Comparison of ENCODE assay signal across 14 cellular contexts in genomic region chr15:69466733-69467132, GRCh38. TPM values are rescaled to one million over a fixed set of nuclear protein-coding genes. Genes with fewer than 3 reads are reported as not detected.
DNase-seq lines count a peak whose midpoint lies in the region; ATAC-seq and TF ChIP-seq lines count a peak whose summit lies in the region.
"Had no signal": no experiment of that assay in that cellular context is flagged by ENCODE, and none has a peak within 500 bp of the region (broad histone marks: within the 10 kb centered on the region; RNA-seq: fewer than 3 reads in every experiment).

No MANE protein-coding gene starts in this region.

- H3K27me3 Mint-ChIP-seq in CD4-positive, alpha-beta T cell: no peaks in the 10 kb centered on the region
- no peaks in the 10 kb centered on the region for H3K27me3 Mint-ChIP-seq in central memory CD8-positive, alpha-beta T cell

- no peak overlapping the region for H3K9ac ChIP-seq in mesendoderm (ENCODE audit: low read length)

- no peak overlapping the region for H2BK5ac ChIP-seq in mesendoderm (ENCODE audit: low read length)

- H3K79me2 ChIP-seq in PC-9 (ENCODE audit: low read depth) (0 out of 2 replicates have a peak, but pooled peaks cover 2% of the 10 kb centered on the region), mesendoderm (ENCODE audit: control insufficient read depth, insufficient read depth, low read length) (no peaks in the 10 kb centered on the region)

- 100% methylated on average over 1 of the region's 2 CpGs for WGBS in mesendoderm (ENCODE audit: extremely low coverage, insufficient coverage, low lambda C conversion rate)

- H3K79me1 ChIP-seq in mesendoderm (ENCODE audit: low read length): no peaks in the 10 kb centered on the region

- H2BK15ac ChIP-seq in mesendoderm (replicated peaks; ENCODE audit: low read depth): no peak overlapping the region

- peak overlapping the region; percentile 51 for H3K27ac Mint-ChIP-seq in CD4-positive, alpha-beta T cell
- peak overlapping the region; percentile 44 for H3K27ac Mint-ChIP-seq in central memory CD8-positive, alpha-beta T cell (ENCODE audit: low read depth)
- H3K27ac Mint-ChIP-seq: HFFc6 had no signal

- peaks cover 43% of the 10 kb centered on the region for H3K4me1 Mint-ChIP-seq in CD4-positive, alpha-beta T cell (ENCODE audit: low read depth)
- H3K4me1 Mint-ChIP-seq in central memory CD8-positive, alpha-beta T cell: peaks cover 30% of the 10 kb centered on the region

- H3K36me3 Mint-ChIP-seq in CD4-positive, alpha-beta T cell (ENCODE audit: low read depth): no peaks in the 10 kb centered on the region
- H3K36me3 Mint-ChIP-seq in central memory CD8-positive, alpha-beta T cell (ENCODE audit: insufficient read depth): peaks cover 14% of the 10 kb centered on the region

- H4K20me1 ChIP-seq in PC-9 (ENCODE audit: insufficient read depth): no peaks in the 10 kb centered on the region

- H3K9me3 Mint-ChIP-seq in CD4-positive, alpha-beta T cell: no peaks in the 10 kb centered on the region
- H3K9me3 Mint-ChIP-seq in central memory CD8-positive, alpha-beta T cell: no peaks in the 10 kb centered on the region
- H3K9me3 Mint-ChIP-seq: HFFc6 had no signal

- TF ChIP-seq CTCF in CD4-positive, alpha-beta T cell (IDR thresholded peaks at IDR 0.05): no peak
- no peak for TF ChIP-seq CTCF in PC-9 (conservative IDR thresholded peaks at IDR 0.05)

- H3K9me3 ChIP-seq in CD4-positive, alpha-beta T cell (ENCODE audit: control insufficient read depth, low read length): no peaks in the 10 kb centered on the region
- no peaks in the 10 kb centered on the region for H3K9me3 ChIP-seq in PC-9 (ENCODE audit: insufficient read depth, low read depth)

- no peaks in the 10 kb centered on the region for H3K9me2 ChIP-seq in PC-9 (ENCODE audit: insufficient read depth)

- H2AK5ac ChIP-seq in mesendoderm (ENCODE audit: low read length): no peak overlapping the region

- H3K4me3 Mint-ChIP-seq in CD4-positive, alpha-beta T cell: no peak overlapping the region
- no peak overlapping the region for H3K4me3 Mint-ChIP-seq in central memory CD8-positive, alpha-beta T cell
- H3K4me3 Mint-ChIP-seq: HFFc6 had no signal

- H4K5ac ChIP-seq in mesendoderm (ENCODE audit: low read length): no peak overlapping the region

- H2AFZ ChIP-seq in PC-9: no peak overlapping the region

- no peak overlapping the region for H3K27ac ChIP-seq in CD4-positive, alpha-beta T cell (ENCODE audit: low read depth, low read length)
- H3K27ac ChIP-seq in PC-9 (peak overlapping the region; percentile 58), mesendoderm (ENCODE audit: low read depth, low read length) (no peak overlapping the region)

- H3K27me3 ChIP-seq in CD4-positive, alpha-beta T cell (ENCODE audit: control insufficient read depth, insufficient read depth, low read length): no peaks in the 10 kb centered on the region
- no peaks in the 10 kb centered on the region for H3K27me3 ChIP-seq in PC-9 (ENCODE audit: insufficient read depth, low read depth)
- no peaks in the 10 kb centered on the region for H3K27me3 ChIP-seq in mesendoderm (ENCODE audit: insufficient read depth, low read length, poor library complexity)

- H3K4me3 ChIP-seq in PC-9 (no peak overlapping the region), mesendoderm (ENCODE audit: low read length) (no peak overlapping the region)

- no peaks in the 10 kb centered on the region for H3K36me3 ChIP-seq in PC-9 (ENCODE audit: low read depth)
- H3K36me3 ChIP-seq in mesendoderm (ENCODE audit: control insufficient read depth, insufficient read depth, low read length): no peaks in the 10 kb centered on the region

- H3K4me1 ChIP-seq in PC-9 (replicated peaks; ENCODE audit: insufficient read depth) (peaks cover 59% of the 10 kb centered on the region), mesendoderm (ENCODE audit: control insufficient read depth, low read depth, low read length) (no peaks in the 10 kb centered on the region)

- intact Hi-C loops in CD4-positive, alpha-beta T cell (cut with DNase I, micrococcal nuclease): loop anchor here in 1 of 2 experiments (5.0 kb wide), 1 partner anchor 1091 kb away; no protein-coding TSS in a partner anchor
- intact Hi-C loops in PC-9 (cut with micrococcal nuclease; ENCODE audit: unreplicated experiment): loop anchor here (5.0 kb wide), 1 partner anchor 1176 kb away; no protein-coding TSS in a partner anchor

- H3K4me2 ChIP-seq in PC-9 (peak overlapping the region; percentile 65; the same call in 1 of the 2 replicates), mesendoderm (ENCODE audit: low read length) (no peak overlapping the region)

- H2BK120ac ChIP-seq in mesendoderm (ENCODE audit: low read depth, low read length): no peak overlapping the region

- no peak overlapping the region for H3K4ac ChIP-seq in mesendoderm (ENCODE audit: low read depth, low read length)

- CTCF ChIA-PET in CD4-positive, alpha-beta T cell (lab: Charles Lee): interaction anchor here (0.8 to 1.9 kb wide), 4 partner anchors 10 to 53 kb away, joined by 3 to 10 read pairs (median 4); partner anchors contain the start of genes KIF23 and RPLP1
- CTCF ChIA-PET in PC-9 (lab: Charles Lee): no interaction called here

- POLR2A ChIA-PET in CD4-positive, alpha-beta T cell (lab: Charles Lee): interaction anchor here (0.6 to 3.9 kb wide), 3 partner anchors 13 to 1069 kb away, joined by 3 to 96 read pairs (median 10); partner anchors contain the start of gene RPLP1
- POLR2A ChIA-PET in PC-9 (lab: Charles Lee; ENCODE audit: unreplicated experiment): no interaction called here

- H3K56ac ChIP-seq in mesendoderm (ENCODE audit: low read length): no peak overlapping the region

- ATAC-seq in CD4-positive, alpha-beta T cell (ENCODE audit: poor library complexity): no peak
- no peak for ATAC-seq in central memory CD8-positive, alpha-beta T cell (replicated peaks; ENCODE audit: extremely low read depth, poor library complexity, severe bottlenecking)
- ATAC-seq in HG03571 (IDR thresholded peaks at IDR 0.05; ENCODE audit: unreplicated experiment): no peak

- H4K8ac ChIP-seq in mesendoderm (ENCODE audit: low read depth, low read length): no peak overlapping the region

- BruUV-seq in PC-9 (replicated peaks; lab: Mats Ljungman, UMichigan): no TSS peak

- peaks cover 22% of the 10 kb centered on the region for H3F3A ChIP-seq in PC-9 (ENCODE audit: insufficient read depth, low read depth)

- H3K23ac ChIP-seq in mesendoderm (ENCODE audit: low read length): no peak overlapping the region

- DNase-seq in CD4-positive, alpha-beta T cell: no peak
- DNase-seq in PC-9 (no peak), mesendoderm (no peak), ecto neural progenitor cell (ENCODE audit: low spot score) (no peak), H4 (ENCODE audit: low spot score) (no peak)
- DNase-seq in central memory CD8-positive, alpha-beta T cell (ENCODE audit: low spot score in 2 of 2): no peak
- DNase-seq: DMS153, DND-41, KG1, NCI-H1694, NCI-H2029 treated with DMSO at 0.1 percent for 48 hours, NCI-H446 treated with DMSO at 0.1 percent for 48 hours had no signal

- no peak overlapping the region for H3K18ac ChIP-seq in mesendoderm (ENCODE audit: low read length)

RNA-seq across cellular contexts. Expression of gene RPLP1, which starts 14.1 kb away (rescaled TPM):
- 1,000 to 10,000 TPM; 2,527 to 2,615 TPM for total RNA-seq in CD4-positive, alpha-beta T cell
- total RNA-seq in PC-9 (2021): 1,651 and 3,001 TPM in 2 replicates
- polyA plus RNA-seq in mesendoderm (2013, experiment 1 of 2): 3,171 TPM
- 3,051 TPM for polyA plus RNA-seq in mesendoderm (2013, experiment 2 of 2)
- 93.2 and 187 TPM in 2 replicates for total RNA-seq in H4 (2014; rRNA removed; shearing (Covaris generic))

RNA-seq across cellular contexts. Expression of gene KIF23, which starts 52.6 kb away (rescaled TPM):
- 1 to 10 TPM in 1 of 2 experiments, under 1 TPM in 1; 0.71 to 1.1 TPM for total RNA-seq in CD4-positive, alpha-beta T cell
- total RNA-seq in PC-9 (2021): 78.7 and 100 TPM in 2 replicates
- 55.5 TPM for polyA plus RNA-seq in mesendoderm (2013, experiment 1 of 2)
- polyA plus RNA-seq in mesendoderm (2013, experiment 2 of 2): 58.0 TPM
- 45.0 and 67.5 TPM in 2 replicates for total RNA-seq in H4 (2014; rRNA removed; shearing (Covaris generic))

Comparison
In these comparisons a context has a peak if more than half of its experiments do, and no peak if none do; other contexts are left out.
1. RNA of gene KIF23, which starts 52.6 kb away (total RNA-seq): 78.7 to 100 TPM in PC-9 and 45.0 to 67.5 TPM in H4; 0.71 to 1.1 TPM in CD4-positive, alpha-beta T cell; every median in the first group is over 10 times any median in the second.